Comparison of ENCODE assay signal across 1 cellular context in the genomic region with DNA sequence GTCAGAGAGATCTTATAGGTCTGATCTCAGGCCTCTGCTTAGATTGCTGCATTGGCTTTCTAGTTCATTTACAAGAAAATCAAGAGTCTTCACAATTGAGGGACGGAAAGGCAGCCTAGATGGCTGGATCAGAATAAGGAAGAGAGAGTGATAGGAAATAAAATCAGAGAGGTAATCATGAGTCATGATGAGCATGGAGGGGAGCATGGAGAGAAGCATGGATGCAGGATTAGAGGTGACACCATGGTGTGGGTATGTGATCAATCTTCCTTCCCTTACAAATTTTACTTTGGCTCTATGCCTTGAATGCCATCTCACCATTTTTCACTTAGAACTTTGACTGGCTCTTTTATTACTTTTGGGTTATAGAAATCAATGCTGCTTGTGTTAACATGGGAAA.
TF ChIP-seq lines count a peak whose summit lies in the region.

No MANE protein-coding gene starts in this region.

TF ChIP-seq in HCT116, 20 proteins besides CTCF, POLR2A, EP300 and RAD21 (continued from another document):
- TF ChIP-seq, protein P1, sequence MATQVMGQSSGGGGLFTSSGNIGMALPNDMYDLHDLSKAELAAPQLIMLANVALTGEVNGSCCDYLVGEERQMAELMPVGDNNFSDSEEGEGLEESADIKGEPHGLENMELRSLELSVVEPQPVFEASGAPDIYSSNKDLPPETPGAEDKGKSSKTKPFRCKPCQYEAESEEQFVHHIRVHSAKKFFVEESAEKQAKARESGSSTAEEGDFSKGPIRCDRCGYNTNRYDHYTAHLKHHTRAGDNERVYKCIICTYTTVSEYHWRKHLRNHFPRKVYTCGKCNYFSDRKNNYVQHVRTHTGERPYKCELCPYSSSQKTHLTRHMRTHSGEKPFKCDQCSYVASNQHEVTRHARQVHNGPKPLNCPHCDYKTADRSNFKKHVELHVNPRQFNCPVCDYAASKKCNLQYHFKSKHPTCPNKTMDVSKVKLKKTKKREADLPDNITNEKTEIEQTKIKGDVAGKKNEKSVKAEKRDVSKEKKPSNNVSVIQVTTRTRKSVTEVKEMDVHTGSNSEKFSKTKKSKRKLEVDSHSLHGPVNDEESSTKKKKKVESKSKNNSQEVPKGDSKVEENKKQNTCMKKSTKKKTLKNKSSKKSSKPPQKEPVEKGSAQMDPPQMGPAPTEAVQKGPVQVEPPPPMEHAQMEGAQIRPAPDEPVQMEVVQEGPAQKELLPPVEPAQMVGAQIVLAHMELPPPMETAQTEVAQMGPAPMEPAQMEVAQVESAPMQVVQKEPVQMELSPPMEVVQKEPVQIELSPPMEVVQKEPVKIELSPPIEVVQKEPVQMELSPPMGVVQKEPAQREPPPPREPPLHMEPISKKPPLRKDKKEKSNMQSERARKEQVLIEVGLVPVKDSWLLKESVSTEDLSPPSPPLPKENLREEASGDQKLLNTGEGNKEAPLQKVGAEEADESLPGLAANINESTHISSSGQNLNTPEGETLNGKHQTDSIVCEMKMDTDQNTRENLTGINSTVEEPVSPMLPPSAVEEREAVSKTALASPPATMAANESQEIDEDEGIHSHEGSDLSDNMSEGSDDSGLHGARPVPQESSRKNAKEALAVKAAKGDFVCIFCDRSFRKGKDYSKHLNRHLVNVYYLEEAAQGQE (IDR thresholded peaks at IDR 0.05; ENCODE audit: low read depth), result no peak
- TF ChIP-seq ELF1 (IDR thresholded peaks at IDR 0.05; ENCODE audit: borderline replicate concordance, low read depth), result no peak
